2 cellular contexts compared by ENCODE assay signal in genomic region chr3:149282322-149282721, GRCh38.
TF ChIP-seq lines count a peak whose summit lies in the region.

No MANE protein-coding gene starts in this region.

TF ChIP-seq in IMR-90, 13 proteins besides CTCF, POLR2A, EP300 and RAD21:
- TF ChIP-seq RFX5 (IDR thresholded peaks at IDR 0.05; ENCODE audit: low read depth, low read length) (no peak), USF2 (IDR thresholded peaks at IDR 0.05; ENCODE audit: low read depth, low read length) (no peak), RCOR1 (IDR thresholded peaks at IDR 0.05; ENCODE audit: insufficient replicate concordance, low read length) (no peak), MAFK (IDR thresholded peaks at IDR 0.05; ENCODE audit: low read depth, low read length) (peak; percentile 32)

TF ChIP-seq in K562, 482 proteins besides CTCF, POLR2A, EP300 and RAD21:
- TF ChIP-seq ZNF316 (IDR thresholded peaks at IDR 0.05) (peak; percentile 19; the same call in 1 of the 2 replicates), ZNF140 (CRISPR knock-in tag; IDR thresholded peaks at IDR 0.05) (no peak)
